8 cellular contexts compared by ENCODE assay signal in genomic region chr18:22346342-22346967, GRCh38.
A peak's percentile ranks its signal among the peaks of the same experiment; 100 is the strongest.
DNase-seq lines count a peak whose midpoint lies in the region; ATAC-seq and TF ChIP-seq lines count a peak whose summit lies in the region.

No MANE protein-coding gene starts in this region.

- ATAC-seq in HG02678 (IDR thresholded peaks at IDR 0.05; ENCODE audit: unreplicated experiment) (no peak), HG02610 (IDR thresholded peaks at IDR 0.05; ENCODE audit: unreplicated experiment) (no peak)

- TF ChIP-seq POLR2A in adrenal gland (IDR thresholded peaks at IDR 0.05) (no peak), spleen (IDR thresholded peaks at IDR 0.05) (no peak)

- 0 to 12% (median 8%) methylated on average over 2 of the region's 2 CpGs for WGBS in adrenal gland, 4 donors
- 12 to 23% (median 15%) methylated on average over 2 of the region's 2 CpGs for WGBS in spleen, 5 donors

- H3K4me1 ChIP-seq in HUES48 (ENCODE audit: control insufficient read depth, insufficient read depth, low read length) (peaks cover 27% of the 10 kb centered on the region), adrenal gland (replicated peaks in 1 of 2) (peaks cover 31 to 65% of the 10 kb centered on the region in 2 donors), spleen (peaks cover 26 to 88% (median 51%) of the 10 kb centered on the region in 6 donors)

- peaks cover 82 to 86% of the 10 kb centered on the region in 2 donors for H3K4me1 Mint-ChIP-seq in immature natural killer cell

- intact Hi-C loops in adrenal gland (cut with DNase I) (loop anchor here (5.0 to 10.0 kb wide), 3 partner anchors 172 to 211 kb away; no protein-coding TSS in a partner anchor), spleen (cut with DNase I; ENCODE audit: low total_unique reads) (no loop called here)

- H3K4me3 Mint-ChIP-seq in immature natural killer cell, result peak overlapping the region; percentile 95 to 98 (median 96)

- no peaks in the 10 kb centered on the region for H3K36me3 Mint-ChIP-seq in immature natural killer cell

- TF ChIP-seq CTCF in adrenal gland (IDR thresholded peaks at IDR 0.05), result no peak
- no peak for TF ChIP-seq CTCF in spleen (IDR thresholded peaks at IDR 0.05 in 8 of 11, conservative IDR thresholded peaks at IDR 0.05 in 3 of 11)

- no peak overlapping the region for H3K27ac ChIP-seq in HUES48 (ENCODE audit: low read depth, low read length)
- H3K27ac ChIP-seq in adrenal gland, result peak overlapping the region; percentile 78 to 96 (median 93)
- H3K27ac ChIP-seq in spleen, result peak overlapping the region; percentile 77 to 89 (median 84)

- H3K36me3 ChIP-seq in HUES48 (ENCODE audit: control insufficient read depth, insufficient read depth, low read length), result no peaks in the 10 kb centered on the region
- H3K36me3 ChIP-seq in adrenal gland (replicated peaks in 1 of 2), result no peaks in the 10 kb centered on the region
- H3K36me3 ChIP-seq in spleen, result no peaks in the 10 kb centered on the region

- peaks cover 77% of the 10 kb centered on the region for H3K27me3 ChIP-seq in HUES48 (ENCODE audit: control insufficient read depth, insufficient read depth, low read length)
- H3K27me3 ChIP-seq in adrenal gland, result no peaks in the 10 kb centered on the region
- H3K27me3 ChIP-seq in spleen (replicated peaks in 1 of 7), result peaks cover 0 to 52% (median 6%) of the 10 kb centered on the region in 7 donors

- no peaks in the 10 kb centered on the region for H3K9me3 Mint-ChIP-seq in immature natural killer cell

- H3K4me3 ChIP-seq in HUES48 (ENCODE audit: low read depth, low read length) (peak overlapping the region; percentile 38; the same call in 1 of the 2 replicates), adrenal gland (no peak overlapping the region), spleen (peak overlapping the region in 2 of 8 donors; percentile 40 to 66)

- DNase-seq in adrenal gland (peak; percentile 72 to 90 (median 85)), immature natural killer cell (peak; percentile 54 to 70 (median 64)), spleen (no peak), NCI-H1694 (lab: John Stamatoyannopoulos, UW) (no peak), iPS-NIHi7 (ENCODE audit: extremely low spot score) (no peak)

- H3K27me3 Mint-ChIP-seq in immature natural killer cell (ENCODE audit: low read depth in 3 of 3), result peaks cover 11 to 40% (median 15%) of the 10 kb centered on the region in 3 donors

- peak overlapping the region; percentile 89 to 99 (median 99) for H3K27ac Mint-ChIP-seq in immature natural killer cell

- no peaks in the 10 kb centered on the region for H3K9me3 ChIP-seq in HUES48 (ENCODE audit: control insufficient read depth, insufficient read depth, low read length)
- H3K9me3 ChIP-seq in adrenal gland (replicated peaks in 1 of 3), result no peaks in the 10 kb centered on the region
- H3K9me3 ChIP-seq in spleen, result no peaks in the 10 kb centered on the region

- no peak overlapping the region for H3K9ac ChIP-seq in HUES48 (ENCODE audit: low read depth, low read length)

Comparison
In these comparisons a context has a peak if more than half of its experiments do, and no peak if none do; other contexts are left out.
1. DNase-seq: peak in adrenal gland (7 of 7) and immature natural killer cell (3 of 3); none in spleen (single experiment), NCI-H1694 (single experiment) and iPS-NIHi7 (single experiment).